27 cellular contexts compared by ENCODE assay signal in genomic region chr15:92943581-92943980, GRCh38. TPM values are rescaled to one million over a fixed set of nuclear protein-coding genes. Genes with fewer than 3 reads are reported as not detected.
A peak's percentile ranks its signal among the peaks of the same experiment; 100 is the strongest.
DNase-seq lines count a peak whose midpoint lies in the region; ATAC-seq, FAIRE-seq and TF ChIP-seq lines count a peak whose summit lies in the region.
"Had no signal": no experiment of that assay in that cellular context is flagged by ENCODE, and none has a peak within 500 bp of the region (broad histone marks: within the 10 kb centered on the region; RNA-seq: fewer than 3 reads in every experiment).

No MANE protein-coding gene starts in this region.

- H3K9me3 Mint-ChIP-seq in activated T-cell treated with anti-CD3 and anti-CD28 coated beads, Interleukin-2, amount 50 U/mL, for 72 hours, result peaks cover 14 to 17% of the 10 kb centered on the region in 2 donors
- H3K9me3 Mint-ChIP-seq in effector memory CD8-positive, alpha-beta T cell, result peaks cover 4 to 10% of the 10 kb centered on the region in 2 donors
- H3K9me3 Mint-ChIP-seq in natural killer cell (peaks cover 0 to 9% of the 10 kb centered on the region in 2 donors), neural progenitor cell (peaks cover 14% of the 10 kb centered on the region)

- H3K27ac Mint-ChIP-seq in activated T-cell treated with anti-CD3 and anti-CD28 coated beads, Interleukin-2, amount 50 U/mL, for 72 hours, result peak overlapping the region; percentile 73
- peak overlapping the region; percentile 11 to 45 for H3K27ac Mint-ChIP-seq in effector memory CD8-positive, alpha-beta T cell
- H3K27ac Mint-ChIP-seq in natural killer cell (peak overlapping the region; percentile 59 to 68), neural progenitor cell (no peak overlapping the region)
- H3K27ac Mint-ChIP-seq: activated CD4-positive, alpha-beta T cell treated with anti-CD3 and anti-CD28 coated beads, Interleukin-2, amount 10 ng/mL, durations not matched to agents 24 days and 14 days; activated CD8-positive, alpha-beta memory T cell treated with anti-CD3 and anti-CD28 coated beads, Interleukin-2, amount 10 ng/mL, durations not matched to agents 7 days and 5 days; nephron had no signal

- H3K4me2 ChIP-seq in neural progenitor cell, result no peak overlapping the region

- no peak overlapping the region for H3K9ac ChIP-seq in neural progenitor cell

- no peaks in the 10 kb centered on the region for H3K27me3 Mint-ChIP-seq in activated T-cell treated with anti-CD3 and anti-CD28 coated beads, Interleukin-2, amount 50 U/mL, for 72 hours (ENCODE audit: low read depth)
- H3K27me3 Mint-ChIP-seq in effector memory CD8-positive, alpha-beta T cell, result no peaks in the 10 kb centered on the region
- H3K27me3 Mint-ChIP-seq in natural killer cell (ENCODE audit: low read depth in 2 of 2) (no peaks in the 10 kb centered on the region), neural progenitor cell (ENCODE audit: insufficient read depth, low read depth) (no peaks in the 10 kb centered on the region)
- H3K27me3 Mint-ChIP-seq: activated CD4-positive, alpha-beta T cell treated with anti-CD3 and anti-CD28 coated beads, Interleukin-2, amount 10 ng/mL, durations not matched to agents 24 days and 14 days; activated CD8-positive, alpha-beta memory T cell treated with anti-CD3 and anti-CD28 coated beads, Interleukin-2, amount 10 ng/mL, durations not matched to agents 7 days and 5 days; activated naive CD8-positive, alpha-beta T cell treated with anti-CD3 and anti-CD28 coated beads, Interleukin-2, amount 10 ng/mL, durations not matched to agents 7 days and 5 days; CD4-positive, CD25-positive, alpha-beta regulatory T cell had no signal

- peaks cover 73% of the 10 kb centered on the region for H3K36me3 ChIP-seq in neural progenitor cell

- H3K27me3 ChIP-seq in neural progenitor cell, result no peaks in the 10 kb centered on the region
- H3K27me3 ChIP-seq: ascending aorta, stomach, thyroid gland had no signal

- no peak for TF ChIP-seq CTCF in natural killer cell (IDR thresholded peaks at IDR 0.05)
- no peak for TF ChIP-seq CTCF in neural progenitor cell (IDR thresholded peaks at IDR 0.05)

- H3K4me1 Mint-ChIP-seq in activated T-cell treated with anti-CD3 and anti-CD28 coated beads, Interleukin-2, amount 50 U/mL, for 72 hours (ENCODE audit: low read depth), result peaks cover 18% of the 10 kb centered on the region
- peaks cover 9 to 36% of the 10 kb centered on the region in 2 donors for H3K4me1 Mint-ChIP-seq in effector memory CD8-positive, alpha-beta T cell (ENCODE audit: low read depth in 2 of 2)
- peaks cover 33 to 35% of the 10 kb centered on the region in 2 donors for H3K4me1 Mint-ChIP-seq in natural killer cell
- H3K4me1 Mint-ChIP-seq in neural progenitor cell, result no peaks in the 10 kb centered on the region
- H3K4me1 Mint-ChIP-seq: nephron had no signal

- no peak overlapping the region for H3K27ac ChIP-seq in neural progenitor cell
- H3K27ac ChIP-seq: ascending aorta, stomach, thyroid gland, WERI-Rb-1 had no signal

- H3K4me1 ChIP-seq in neural progenitor cell, result no peaks in the 10 kb centered on the region
- H3K4me1 ChIP-seq: ascending aorta, thyroid gland had no signal

- intact Hi-C loops in natural killer cell (cut with micrococcal nuclease), result no loop called here

- ATAC-seq in activated T-cell treated with anti-CD3 and anti-CD28 coated beads, Interleukin-2, amount 50 U/mL, for 72 hours (replicated peaks in 1 of 2), result no peak
- ATAC-seq in effector memory CD8-positive, alpha-beta T cell (replicated peaks), result no peak
- no peak for ATAC-seq in natural killer cell
- no peak for ATAC-seq in HG03469 (IDR thresholded peaks at IDR 0.05; ENCODE audit: unreplicated experiment)
- ATAC-seq: activated CD8-positive, alpha-beta memory T cell treated with anti-CD3 and anti-CD28 coated beads, Interleukin-2, amount 10 ng/mL, durations not matched to agents 7 days and 5 days had no signal

- no peak for TF ChIP-seq POLR2A in GM12892 (IDR thresholded peaks at IDR 0.05; ENCODE audit: low read depth, low read length)

- peaks cover 75% of the 10 kb centered on the region for H3K79me2 ChIP-seq in neural progenitor cell (ENCODE audit: low read depth)

- H3K4me3 Mint-ChIP-seq in activated T-cell treated with anti-CD3 and anti-CD28 coated beads, Interleukin-2, amount 50 U/mL, for 72 hours, result no peak overlapping the region
- no peak overlapping the region for H3K4me3 Mint-ChIP-seq in effector memory CD8-positive, alpha-beta T cell
- no peak overlapping the region for H3K4me3 Mint-ChIP-seq in natural killer cell
- no peak overlapping the region for H3K4me3 Mint-ChIP-seq in neural progenitor cell
- H3K4me3 Mint-ChIP-seq: activated CD4-positive, alpha-beta T cell treated with anti-CD3 and anti-CD28 coated beads, Interleukin-2, amount 10 ng/mL, durations not matched to agents 24 days and 14 days; activated CD8-positive, alpha-beta memory T cell treated with anti-CD3 and anti-CD28 coated beads, Interleukin-2, amount 10 ng/mL, durations not matched to agents 7 days and 5 days; activated naive CD8-positive, alpha-beta T cell treated with anti-CD3 and anti-CD28 coated beads, Interleukin-2, amount 10 ng/mL, durations not matched to agents 7 days and 5 days; nephron had no signal

- peaks cover 9% of the 10 kb centered on the region for H4K20me1 ChIP-seq in neural progenitor cell (ENCODE audit: low read depth)

- H2AFZ ChIP-seq in neural progenitor cell (replicated peaks), result no peak overlapping the region

- DNase-seq in activated T-cell treated with anti-CD3 and anti-CD28 coated beads, Interleukin-2, amount 50 U/mL, for 72 hours, result no peak
- DNase-seq in activated T-cell treated with anti-CD3 and anti-CD28 coated beads, Interleukin-2, amount 50 U/mL, for 1 hour, result no peak
- DNase-seq in GM12892 (ENCODE audit: insufficient read length), result no peak
- DNase-seq in effector memory CD8-positive, alpha-beta T cell, result no peak
- DNase-seq in natural killer cell, result no peak
- no peak for DNase-seq in NOMO-1 treated with dmso at 0.1 percent for 144 hours (lab: John Stamatoyannopoulos, UW; ENCODE audit: unreplicated experiment)
- no peak for DNase-seq in neural progenitor cell (ENCODE audit: low spot score)
- DNase-seq: activated CD4-positive, alpha-beta T cell treated with anti-CD3 and anti-CD28 coated beads, Interleukin-2, amount 10 ng/mL, durations not matched to agents 24 days and 14 days; activated CD8-positive, alpha-beta memory T cell treated with anti-CD3 and anti-CD28 coated beads, Interleukin-2, amount 10 ng/mL, durations not matched to agents 7 days and 5 days; activated naive CD8-positive, alpha-beta T cell treated with anti-CD3 and anti-CD28 coated beads, Interleukin-2, amount 10 ng/mL, durations not matched to agents 7 days and 5 days; CD4-positive, CD25-positive, alpha-beta regulatory T cell; cortex of kidney; effector memory CD4-positive, alpha-beta T cell; glutamatergic neuron; islet precursor cell; NCI-H146; NCI-H446; NCI-H748 treated with DMSO at 0.1 percent for 48 hours; SIG-M5; stomach; SW 1271; thyroid gland; WERI-Rb-1 had no signal

- H3F3A ChIP-seq in neural progenitor cell (ENCODE audit: low read depth), result peaks cover 67% of the 10 kb centered on the region

- H3K36me3 Mint-ChIP-seq in activated T-cell treated with anti-CD3 and anti-CD28 coated beads, Interleukin-2, amount 50 U/mL, for 72 hours (ENCODE audit: insufficient read depth in 2 of 2), result peaks cover 46 to 77% of the 10 kb centered on the region in 2 donors
- H3K36me3 Mint-ChIP-seq in effector memory CD8-positive, alpha-beta T cell (ENCODE audit: insufficient read depth), result peaks cover 97% of the 10 kb centered on the region
- H3K36me3 Mint-ChIP-seq in natural killer cell (peaks cover 68% of the 10 kb centered on the region), neural progenitor cell (peaks cover 67% of the 10 kb centered on the region)

- FAIRE-seq in GM12892 (lab: Jason Lieb, UNC), result peak; percentile 27
- FAIRE-seq: A204.1 had no signal

- no peaks in the 10 kb centered on the region for H3K9me3 ChIP-seq in neural progenitor cell (ENCODE audit: low read depth)
- H3K9me3 ChIP-seq: thyroid gland had no signal

- no peak overlapping the region for H3K4me3 ChIP-seq in neural progenitor cell
- H3K4me3 ChIP-seq: ascending aorta, stomach, thyroid gland had no signal

RNA-seq across cellular contexts. Expression of gene CHD2, which starts 43.5 kb away (rescaled TPM):
- 100 to 1,000 TPM; 208 to 246 TPM for total RNA-seq in activated T-cell treated with anti-CD3 and anti-CD28 coated beads, Interleukin-2, amount 50 U/mL, for 72 hours
- 66.6 TPM for polyA plus RNA-seq in GM12892 (2012; ENCODE audit: missing spikeins)
- total RNA-seq in natural killer cell, result 100 to 1,000 TPM; 418 to 449 (median 441) TPM
- 77.6 and 128 TPM in 2 replicates for total RNA-seq in neural progenitor cell (ENCODE audit: low replicate concordance)
